13 cellular contexts compared by ENCODE assay signal in genomic region chr13:43268632-43269031, GRCh38.
DNase-seq lines count a peak whose midpoint lies in the region; ATAC-seq and TF ChIP-seq lines count a peak whose summit lies in the region.
"Had no signal": no experiment of that assay in that cellular context is flagged by ENCODE, and none has a peak within 500 bp of the region (broad histone marks: within the 10 kb centered on the region; RNA-seq: fewer than 3 reads in every experiment).

No MANE protein-coding gene starts in this region.

- CTCF ChIA-PET in activated CD8-positive, alpha-beta memory T cell treated with anti-CD3 and anti-CD28 coated beads, Interleukin-2, amount 10 ng/mL, durations not matched to agents 7 days and 5 days (lab: Charles Lee), result no interaction called here

- TF ChIP-seq EP300 in sigmoid colon (IDR thresholded peaks at IDR 0.05), result no peak

- H3K4me3 Mint-ChIP-seq in activated CD8-positive, alpha-beta memory T cell treated with anti-CD3 and anti-CD28 coated beads, Interleukin-2, amount 10 ng/mL, durations not matched to agents 7 days and 5 days, result no peak overlapping the region
- H3K4me3 Mint-ChIP-seq: effector memory CD8-positive, alpha-beta T cell; neural crest cell had no signal

- no peak for TF ChIP-seq POLR2A in sigmoid colon (IDR thresholded peaks at IDR 0.05)

- peaks cover 2% of the 10 kb centered on the region for H3K4me1 Mint-ChIP-seq in activated CD8-positive, alpha-beta memory T cell treated with anti-CD3 and anti-CD28 coated beads, Interleukin-2, amount 10 ng/mL, durations not matched to agents 7 days and 5 days

- TF ChIP-seq CTCF in sigmoid colon (IDR thresholded peaks at IDR 0.05), result no peak

- H3K4me3 ChIP-seq in MG63 (0 out of 2 replicates have a peak overlapping the region, but pooled peaks have one; percentile 1), SJSA1 (no peak overlapping the region), sigmoid colon (no peak overlapping the region)

- intact Hi-C loops in left cardiac atrium (cut with DNase I) (no loop called here), sigmoid colon (cut with DNase I) (no loop called here)

- H3K27me3 ChIP-seq in MG63 (no peaks in the 10 kb centered on the region), SJSA1 (replicated peaks) (no peaks in the 10 kb centered on the region), sigmoid colon (no peaks in the 10 kb centered on the region)

- peaks cover 34% of the 10 kb centered on the region for H3K4me1 ChIP-seq in SJSA1 (replicated peaks)
- peaks cover 0 to 40% (median 29%) of the 10 kb centered on the region in 4 donors for H3K4me1 ChIP-seq in sigmoid colon

- H3K27ac ChIP-seq in SJSA1, result peak overlapping the region; percentile 73
- peak overlapping the region; percentile 33 to 81 (median 74) for H3K27ac ChIP-seq in sigmoid colon

- WGBS in sigmoid colon, 2 donors, result 44 to 64% methylated on average over 2 of the region's 2 CpGs

- no peaks in the 10 kb centered on the region for H3K9me3 Mint-ChIP-seq in activated CD8-positive, alpha-beta memory T cell treated with anti-CD3 and anti-CD28 coated beads, Interleukin-2, amount 10 ng/mL, durations not matched to agents 7 days and 5 days (ENCODE audit: low read depth)
- H3K9me3 Mint-ChIP-seq: effector memory CD8-positive, alpha-beta T cell; neural crest cell had no signal

- peaks cover 27% of the 10 kb centered on the region for H3K27me3 Mint-ChIP-seq in activated CD8-positive, alpha-beta memory T cell treated with anti-CD3 and anti-CD28 coated beads, Interleukin-2, amount 10 ng/mL, durations not matched to agents 7 days and 5 days

- H3K36me3 ChIP-seq in MG63 (no peaks in the 10 kb centered on the region), SJSA1 (no peaks in the 10 kb centered on the region), sigmoid colon (no peaks in the 10 kb centered on the region)

- ATAC-seq in left cardiac atrium, result peak; percentile 59 to 78
- no peak for ATAC-seq in activated CD8-positive, alpha-beta memory T cell treated with anti-CD3 and anti-CD28 coated beads, Interleukin-2, amount 10 ng/mL, durations not matched to agents 7 days and 5 days
- ATAC-seq: effector memory CD8-positive, alpha-beta T cell; stimulated activated naive CD8-positive, alpha-beta T cell treated with anti-CD3 and anti-CD28 coated beads, Interleukin-15, Interleukin-2, amounts not matched to agents 100 U/mL and 50 U/mL, for 24 hours had no signal

- H3K9me3 ChIP-seq in MG63 (no peaks in the 10 kb centered on the region), SJSA1 (replicated peaks) (0 out of 2 replicates have a peak, but pooled peaks cover 2% of the 10 kb centered on the region), sigmoid colon (no peaks in the 10 kb centered on the region)

- H3K36me3 Mint-ChIP-seq in activated CD8-positive, alpha-beta memory T cell treated with anti-CD3 and anti-CD28 coated beads, Interleukin-2, amount 10 ng/mL, durations not matched to agents 7 days and 5 days, result no peaks in the 10 kb centered on the region

- no peak overlapping the region for H3K27ac Mint-ChIP-seq in activated CD8-positive, alpha-beta memory T cell treated with anti-CD3 and anti-CD28 coated beads, Interleukin-2, amount 10 ng/mL, durations not matched to agents 7 days and 5 days
- H3K27ac Mint-ChIP-seq: effector memory CD8-positive, alpha-beta T cell had no signal

- DNase-seq in MG63, result no peak
- no peak for DNase-seq in SJSA1 (ENCODE audit: low read depth in 1 of 2, low spot score in 2 of 2)
- DNase-seq in left cardiac atrium, result no peak
- DNase-seq in sigmoid colon, result no peak
- no peak for DNase-seq in activated CD8-positive, alpha-beta memory T cell treated with anti-CD3 and anti-CD28 coated beads, Interleukin-2, amount 10 ng/mL, durations not matched to agents 7 days and 5 days
- no peak for DNase-seq in stimulated activated CD4-positive, alpha-beta T cell treated with anti-CD3 and anti-CD28 coated beads, Interleukin-12 subunit alpha, Interleukin-12 subunit beta, amount 100 ng/mL, for 4 hours
- no peak for DNase-seq in stimulated activated CD8-positive, alpha-beta memory T cell treated with anti-CD3 and anti-CD28 coated beads, Interleukin-4, amount 100 ng/mL, for 48 hours
- DNase-seq in pons (ENCODE audit: low spot score), result no peak
- DNase-seq: amygdala; effector memory CD8-positive, alpha-beta T cell; NCI-H1694; stimulated activated naive CD8-positive, alpha-beta T cell treated with anti-CD3 and anti-CD28 coated beads, Interleukin-15, Interleukin-2, amounts not matched to agents 100 U/mL and 50 U/mL, for 24 hours had no signal
